ENCODE assay signal across 19 cellular contexts in the genomic region with DNA sequence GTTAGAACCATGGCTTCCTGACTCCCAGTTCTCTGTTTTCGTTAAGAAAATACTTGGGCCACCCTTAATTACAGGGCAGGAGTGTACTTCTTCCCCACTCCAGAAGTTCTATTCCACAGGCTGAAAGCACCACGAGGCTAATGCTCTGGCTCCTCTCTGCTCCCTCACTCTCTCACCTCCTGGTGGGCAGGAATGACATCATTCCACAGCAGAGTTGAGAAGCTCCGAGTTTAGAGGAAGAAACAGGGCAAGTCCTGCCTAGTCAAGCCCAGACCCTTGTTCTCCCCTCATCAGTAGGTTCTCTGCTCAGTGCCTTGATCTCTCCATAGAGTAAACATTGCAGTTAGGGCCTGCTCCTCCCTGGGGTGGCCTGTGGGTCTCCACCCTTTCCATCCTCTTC.
DNase-seq lines count a peak whose midpoint lies in the region; ATAC-seq and TF ChIP-seq lines count a peak whose summit lies in the region.
"Had no signal": no experiment of that assay in that cellular context is flagged by ENCODE, and none has a peak within 500 bp of the region (broad histone marks: within the 10 kb centered on the region; RNA-seq: fewer than 3 reads in every experiment).

No MANE protein-coding gene starts in this region.

- TF ChIP-seq EP300 in esophagus muscularis mucosa (IDR thresholded peaks at IDR 0.05) = no peak

- POLR2A ChIA-PET in RWPE1 (lab: Yijun Ruan, JAX; ENCODE audit: low non-redundant PET) = no interaction called here

- H3K36me3 Mint-ChIP-seq in nephron progenitor cell (ENCODE audit: low read depth) = peaks cover 7% of the 10 kb centered on the region
- H3K36me3 Mint-ChIP-seq: CD14-positive monocyte; CD4-positive, alpha-beta memory T cell had no signal

- CTCF ChIA-PET in RWPE1 (lab: Yijun Ruan, JAX) = no interaction called here

- H3K4me1 ChIP-seq in esophagus muscularis mucosa (no peaks in the 10 kb centered on the region), Peyer's patch (no peaks in the 10 kb centered on the region)
- H3K4me1 ChIP-seq: BLaER1 had no signal

- WGBS in esophagus muscularis mucosa = 62% methylated on average over 3 of the region's 3 CpGs

- peaks cover 8% of the 10 kb centered on the region for H3K9me3 Mint-ChIP-seq in nephron progenitor cell

- in situ Hi-C loops in astrocyte of the spinal cord (cut with HindIII; ENCODE audit: low sequenced_read_pairs) = no loop called here

- H3K27me3 ChIP-seq in esophagus muscularis mucosa (no peaks in the 10 kb centered on the region), Peyer's patch (no peaks in the 10 kb centered on the region)
- H3K27me3 ChIP-seq: BLaER1 had no signal

- H3K27ac ChIP-seq in esophagus muscularis mucosa (replicated peaks in 1 of 4) (no peak overlapping the region), Peyer's patch (no peak overlapping the region), RWPE1 (no peak overlapping the region)
- H3K27ac ChIP-seq: BLaER1 had no signal

- H3K4me3 Mint-ChIP-seq in nephron progenitor cell = no peak overlapping the region
- H3K4me3 Mint-ChIP-seq: CD14-positive monocyte; CD4-positive, alpha-beta memory T cell; H9 had no signal

- intact Hi-C loops in esophagus muscularis mucosa (cut with DNase I) = no loop called here

- H3K9me3 ChIP-seq in esophagus muscularis mucosa (no peaks in the 10 kb centered on the region), Peyer's patch (no peaks in the 10 kb centered on the region)

- H3K4me3 ChIP-seq in astrocyte of the spinal cord (ENCODE audit: low read depth, low read length) = no peak overlapping the region
- H3K4me3 ChIP-seq in esophagus muscularis mucosa = no peak overlapping the region
- no peak overlapping the region for H3K4me3 ChIP-seq in Peyer's patch
- H3K4me3 ChIP-seq: BLaER1, K562 had no signal

- ATAC-seq in activated CD4-positive, CD25-positive, alpha-beta regulatory T cell treated with anti-CD3 and anti-CD28 coated beads, Interleukin-2, amount 50 U/mL, for 24 hours = no peak
- ATAC-seq: K562 had no signal

- TF ChIP-seq POLR2A in esophagus muscularis mucosa (IDR thresholded peaks at IDR 0.05; ENCODE audit: low read depth) (no peak), Peyer's patch (IDR thresholded peaks at IDR 0.05) (no peak)

- no peak for TF ChIP-seq CTCF in astrocyte of the spinal cord (IDR thresholded peaks at IDR 0.05; ENCODE audit: low read depth, low read length)
- TF ChIP-seq CTCF in esophagus muscularis mucosa (IDR thresholded peaks at IDR 0.05) = no peak
- TF ChIP-seq CTCF in nephron progenitor cell (IDR thresholded peaks at IDR 0.05) = no peak
- TF ChIP-seq CTCF in Peyer's patch (IDR thresholded peaks at IDR 0.05) = no peak
- TF ChIP-seq CTCF in RWPE1 (conservative IDR thresholded peaks at IDR 0.05; ENCODE audit: low read depth) = no peak

- no peaks in the 10 kb centered on the region for H3K27me3 Mint-ChIP-seq in nephron progenitor cell (ENCODE audit: low read depth, poor library complexity)
- H3K27me3 Mint-ChIP-seq: CD4-positive, alpha-beta memory T cell had no signal

- H3K4me1 Mint-ChIP-seq in nephron progenitor cell = no peaks in the 10 kb centered on the region
- H3K4me1 Mint-ChIP-seq: CD14-positive monocyte; CD4-positive, alpha-beta memory T cell; H9 had no signal

- DNase-seq in ELF-1 (ENCODE audit: low read depth, low spot score) = peak; percentile 15
- DNase-seq in astrocyte of the spinal cord (ENCODE audit: low read depth, low spot score) = peak; percentile 19
- DNase-seq in esophagus muscularis mucosa (ENCODE audit: extremely low spot score) = peak; percentile 86
- DNase-seq in nephron progenitor cell = no peak
- DNase-seq in Peyer's patch = no peak
- DNase-seq in midbrain (lab: John Stamatoyannopoulos, UW) = no peak
- no peak for DNase-seq in RWPE1 (ENCODE audit: low spot score)
- DNase-seq: 8988T; CD4-positive, alpha-beta memory T cell; DMS53; DND-41; GDM1; GOT3; H9; IMR-90 had no signal

- H3K36me3 ChIP-seq in esophagus muscularis mucosa (no peaks in the 10 kb centered on the region), Peyer's patch (no peaks in the 10 kb centered on the region)
- H3K36me3 ChIP-seq: BLaER1 had no signal

- peak overlapping the region; percentile 55 for H3K27ac Mint-ChIP-seq in nephron progenitor cell
- H3K27ac Mint-ChIP-seq: CD4-positive, alpha-beta memory T cell; H9 had no signal

Comparison
In these comparisons a context has a peak if more than half of its experiments do, and no peak if none do; other contexts are left out.
1. DNase-seq: peak in ELF-1 (single experiment), astrocyte of the spinal cord (single experiment) and esophagus muscularis mucosa (single experiment); none in nephron progenitor cell (single experiment), Peyer's patch (0 of 3), midbrain (single experiment) and RWPE1 (single experiment).